12 cellular contexts compared by ENCODE assay signal in the genomic region with DNA sequence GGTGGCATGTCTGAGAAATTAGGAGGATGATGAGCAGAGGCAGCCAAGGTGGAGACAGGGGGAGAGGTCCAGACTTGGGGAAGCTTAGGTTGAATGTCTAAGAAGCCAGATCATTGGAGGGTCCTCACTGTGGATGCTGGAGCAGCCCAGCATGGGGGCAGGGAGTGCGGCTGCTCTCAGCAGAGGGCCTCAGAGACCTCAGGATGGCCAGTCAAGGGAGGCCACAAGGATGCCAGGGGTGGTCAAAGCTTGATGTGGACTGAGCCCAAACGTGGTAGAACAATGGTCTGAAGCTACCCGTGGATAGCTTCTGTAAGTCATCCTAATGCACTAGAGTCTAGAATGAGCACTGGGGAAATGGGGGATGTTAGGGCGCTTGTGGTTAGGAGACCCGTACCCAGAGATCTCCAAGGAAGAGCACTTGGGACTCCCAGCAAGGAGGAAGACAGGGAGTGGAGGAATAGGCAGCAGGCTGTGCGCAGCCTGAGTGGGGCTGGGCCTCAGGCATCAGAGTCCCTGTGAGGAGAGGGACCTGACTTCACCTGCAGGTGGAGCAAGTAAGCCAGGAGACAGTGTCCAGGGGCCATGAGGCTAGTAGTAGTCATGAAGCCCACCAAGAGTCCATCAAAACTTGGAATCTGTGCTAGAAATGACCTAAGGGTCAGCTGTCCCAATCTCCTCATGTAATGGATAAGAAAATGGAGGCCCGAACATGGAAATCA. TPM values are rescaled to one million over a fixed set of nuclear protein-coding genes. Genes with fewer than 3 reads are reported as not detected.
DNase-seq lines count a peak whose midpoint lies in the region; ATAC-seq and TF ChIP-seq lines count a peak whose summit lies in the region.
"Had no signal": no experiment of that assay in that cellular context is flagged by ENCODE, and none has a peak within 500 bp of the region (broad histone marks: within the 10 kb centered on the region; RNA-seq: fewer than 3 reads in every experiment).

No MANE protein-coding gene starts in this region.

- DNase-seq in NCI-H2227 (lab: John Stamatoyannopoulos, UW; ENCODE audit: unreplicated experiment) (peak; percentile 29), NCI-H2227 treated with DMSO at 0.1 percent for 48 hours (lab: John Stamatoyannopoulos, UW) (no peak), MM.1S (no peak), cerebellar cortex (ENCODE audit: low spot score) (peak; percentile 16), progenitor cell of endocrine pancreas (ENCODE audit: low spot score, unreplicated experiment) (no peak), left colon (no peak), amniotic stem cell (lab: John Stamatoyannopoulos, UW) (no peak)
- DNase-seq: CD4-positive, alpha-beta T cell had no signal

- no peaks in the 10 kb centered on the region for H3F3A ChIP-seq in MM.1S (ENCODE audit: insufficient read depth, low read length)

- no peak overlapping the region for H3K4me3 Mint-ChIP-seq in progenitor cell of endocrine pancreas (ENCODE audit: low read depth)
- H3K4me3 Mint-ChIP-seq: CD4-positive, alpha-beta T cell had no signal

- peak; percentile 50 for TF ChIP-seq CTCF in MM.1S (IDR thresholded peaks at IDR 0.05; ENCODE audit: low read length)
- TF ChIP-seq CTCF in progenitor cell of endocrine pancreas (IDR thresholded peaks at IDR 0.05; ENCODE audit: unreplicated experiment) = peak; percentile 57

- H2AFZ ChIP-seq in MM.1S (ENCODE audit: low read length) = no peak overlapping the region

- H3K36me3 Mint-ChIP-seq in progenitor cell of endocrine pancreas (ENCODE audit: insufficient read depth) = no peaks in the 10 kb centered on the region

- peaks cover 8% of the 10 kb centered on the region; the same call in 1 of the 2 replicates for H3K27me3 ChIP-seq in MM.1S (replicated peaks; ENCODE audit: insufficient read depth, low read length)

- ATAC-seq in left colon (no peak), GM21526 (IDR thresholded peaks at IDR 0.05; ENCODE audit: low FRiP score, unreplicated experiment) (no peak)

- no peak overlapping the region for H3K4me2 ChIP-seq in MM.1S (ENCODE audit: low read depth, low read length)

- no peaks in the 10 kb centered on the region for H3K36me3 ChIP-seq in MM.1S (replicated peaks; ENCODE audit: insufficient read depth, low read length)

- no peak overlapping the region for H3K27ac Mint-ChIP-seq in progenitor cell of endocrine pancreas
- H3K27ac Mint-ChIP-seq: CD4-positive, alpha-beta T cell had no signal

- no peaks in the 10 kb centered on the region for H3K9me3 Mint-ChIP-seq in progenitor cell of endocrine pancreas (ENCODE audit: low read depth)
- H3K9me3 Mint-ChIP-seq: CD4-positive, alpha-beta T cell had no signal

- no peaks in the 10 kb centered on the region for H3K9me2 ChIP-seq in MM.1S (replicated peaks; ENCODE audit: insufficient read depth, low read length)

- H3K4me1 ChIP-seq in MM.1S (ENCODE audit: low read length) = 0 out of 2 replicates have a peak, but pooled peaks cover 3% of the 10 kb centered on the region

- intact Hi-C loops in left colon (cut with DNase I, micrococcal nuclease) = loop anchor here (5.0 to 10.0 kb wide), 2 partner anchors 141 to 144 kb away; no protein-coding TSS in a partner anchor

- H3K79me2 ChIP-seq in MM.1S (ENCODE audit: low read length) = no peaks in the 10 kb centered on the region

- H3K4me1 Mint-ChIP-seq in progenitor cell of endocrine pancreas (ENCODE audit: low read depth) = no peaks in the 10 kb centered on the region

- H3K9me3 ChIP-seq in MM.1S (replicated peaks; ENCODE audit: insufficient read depth, low read length) = no peaks in the 10 kb centered on the region

- no peaks in the 10 kb centered on the region for H4K20me1 ChIP-seq in MM.1S (ENCODE audit: insufficient read depth, low read length)

- no peak overlapping the region for H3K9ac ChIP-seq in MM.1S (ENCODE audit: low read length)

- H3K27me3 Mint-ChIP-seq in progenitor cell of endocrine pancreas = peaks cover 27% of the 10 kb centered on the region

- no peak overlapping the region for H3K27ac ChIP-seq in MM.1S (ENCODE audit: low read length)
- H3K27ac ChIP-seq: epithelial cell of prostate, skin epidermis had no signal

- H3K4me3 ChIP-seq in MM.1S (ENCODE audit: low read length) = no peak overlapping the region
- H3K4me3 ChIP-seq: skin epidermis had no signal

RNA-seq across cellular contexts. Expression of gene S100A9, which starts 4.3 kb away (rescaled TPM):
- total RNA-seq in progenitor cell of endocrine pancreas (0.91 and 0.95 TPM in 2 replicates), left colon (10 to 100 TPM in 1 of 2 donors, 1 to 10 TPM in 1; 9.2 to 21.0 TPM)

RNA-seq across cellular contexts. Expression of gene PGLYRP4, which starts 4.7 kb away (rescaled TPM):
- total RNA-seq in progenitor cell of endocrine pancreas = not detected in 2 replicates
- not detected for total RNA-seq in left colon
- total RNA-seq: CD4-positive, alpha-beta T cell; urinary bladder had no signal

RNA-seq across cellular contexts. Expression of gene S100A12, which starts 22.0 kb away (rescaled TPM):
- total RNA-seq in progenitor cell of endocrine pancreas (not detected in 2 replicates), left colon (under 1 TPM in 1 of 2 donors, not detected in 1; 0.85 TPM)

RNA-seq across cellular contexts. Expression of gene S100A8, which starts 37.5 kb away (rescaled TPM):
- total RNA-seq in progenitor cell of endocrine pancreas (not detected in 2 replicates), left colon (1 to 10 TPM; 1.2 to 6.7 TPM)

RNA-seq across cellular contexts. Expression of gene PGLYRP3, which starts 40.6 kb away (rescaled TPM):
- not detected in 2 replicates for total RNA-seq in progenitor cell of endocrine pancreas
- not detected for total RNA-seq in left colon
- total RNA-seq: CD4-positive, alpha-beta T cell; urinary bladder had no signal

Comparison
In these comparisons a context has a peak if more than half of its experiments do, and no peak if none do; other contexts are left out.
1. DNase-seq: peak in NCI-H2227 (single experiment) and cerebellar cortex (single experiment); none in NCI-H2227 treated with DMSO at 0.1 percent for 48 hours (single experiment), MM.1S (single experiment), progenitor cell of endocrine pancreas (single experiment), left colon (0 of 2) and amniotic stem cell (single experiment).